12 cellular contexts compared by ENCODE assay signal in genomic region chr3:151404316-151404715, GRCh38. TPM values are rescaled to one million over a fixed set of nuclear protein-coding genes. Genes with fewer than 3 reads are reported as not detected.
A peak's percentile ranks its signal among the peaks of the same experiment; 100 is the strongest.
DNase-seq lines count a peak whose midpoint lies in the region; ATAC-seq and TF ChIP-seq lines count a peak whose summit lies in the region.
"Had no signal": no experiment of that assay in that cellular context is flagged by ENCODE, and none has a peak within 500 bp of the region (broad histone marks: within the 10 kb centered on the region; RNA-seq: fewer than 3 reads in every experiment).

No MANE protein-coding gene starts in this region.

- no peak overlapping the region for H2AFZ ChIP-seq in smooth muscle cell (ENCODE audit: low read depth)

- peak overlapping the region; percentile 5 for H3K4me2 ChIP-seq in smooth muscle cell
- H3K4me2 ChIP-seq: A549 had no signal

- H3K4me3 ChIP-seq in smooth muscle cell = no peak overlapping the region
- no peak overlapping the region for H3K4me3 ChIP-seq in SJCRH30
- H3K4me3 ChIP-seq in effector memory CD4-positive, alpha-beta T cell (ENCODE audit: insufficient read depth, low read depth, low read length, poor library complexity, severe bottlenecking) = no peak overlapping the region
- H3K4me3 ChIP-seq: A549 had no signal

- H3K4me1 ChIP-seq in smooth muscle cell (ENCODE audit: low read depth) (peaks cover 4% of the 10 kb centered on the region), SJCRH30 (no peaks in the 10 kb centered on the region; the same call in 1 of the 2 replicates)
- no peaks in the 10 kb centered on the region for H3K4me1 ChIP-seq in effector memory CD4-positive, alpha-beta T cell (ENCODE audit: control insufficient read depth, insufficient read depth, low read length, poor library complexity, severe bottlenecking)
- H3K4me1 ChIP-seq: A549 had no signal

- no peak overlapping the region for H3K4me3 Mint-ChIP-seq in activated T-helper 17 cell treated with anti-CD3 and anti-CD28 coated beads, Interleukin-2, amount 50 U/mL, for 72 hours

- no peaks in the 10 kb centered on the region for H4K20me1 ChIP-seq in smooth muscle cell (ENCODE audit: low read depth)

- no peak overlapping the region for H3K9ac ChIP-seq in smooth muscle cell (ENCODE audit: low read depth)

- peak overlapping the region; percentile 56 for H3K27ac ChIP-seq in smooth muscle cell (ENCODE audit: low read depth)
- H3K27ac ChIP-seq in SJCRH30 = no peak overlapping the region
- H3K27ac ChIP-seq in effector memory CD4-positive, alpha-beta T cell (ENCODE audit: insufficient read depth, low read length, poor library complexity, severe bottlenecking) = no peak overlapping the region
- H3K27ac ChIP-seq: A549 had no signal

- H3K79me2 ChIP-seq in smooth muscle cell (ENCODE audit: low read depth) = no peaks in the 10 kb centered on the region

- TF ChIP-seq CTCF in smooth muscle cell (IDR thresholded peaks at IDR 0.05; ENCODE audit: borderline replicate concordance, insufficient read depth, poor library complexity, severe bottlenecking) = no peak

- no peaks in the 10 kb centered on the region for H3K36me3 Mint-ChIP-seq in activated T-helper 17 cell treated with anti-CD3 and anti-CD28 coated beads, Interleukin-2, amount 50 U/mL, for 72 hours (ENCODE audit: low read depth)

- no peaks in the 10 kb centered on the region for H3F3A ChIP-seq in smooth muscle cell (ENCODE audit: low read depth)

- H3K27me3 Mint-ChIP-seq in activated T-helper 17 cell treated with anti-CD3 and anti-CD28 coated beads, Interleukin-2, amount 50 U/mL, for 72 hours = no peaks in the 10 kb centered on the region

- H3K27ac Mint-ChIP-seq in activated T-helper 17 cell treated with anti-CD3 and anti-CD28 coated beads, Interleukin-2, amount 50 U/mL, for 72 hours = no peak overlapping the region

- H3K4me1 Mint-ChIP-seq in activated T-helper 17 cell treated with anti-CD3 and anti-CD28 coated beads, Interleukin-2, amount 50 U/mL, for 72 hours = no peaks in the 10 kb centered on the region

- H3K9me3 Mint-ChIP-seq in activated T-helper 17 cell treated with anti-CD3 and anti-CD28 coated beads, Interleukin-2, amount 50 U/mL, for 72 hours = no peaks in the 10 kb centered on the region

- no peaks in the 10 kb centered on the region for H3K27me3 ChIP-seq in smooth muscle cell (ENCODE audit: low read depth)
- no peaks in the 10 kb centered on the region for H3K27me3 ChIP-seq in SJCRH30
- H3K27me3 ChIP-seq in effector memory CD4-positive, alpha-beta T cell (replicated peaks; ENCODE audit: control insufficient read depth, insufficient read depth, low read length, poor library complexity, severe bottlenecking) = peaks cover 2% of the 10 kb centered on the region

- WGBS in smooth muscle cell (ENCODE audit: low lambda C conversion rate) = 44% methylated on average over 1 of the region's 1 CpG

- peak; percentile 28 for DNase-seq in SKM-1 treated with dmso at 0.1 percent for 144 hours (lab: John Stamatoyannopoulos, UW; ENCODE audit: unreplicated experiment)
- DNase-seq in SKM-1 (lab: John Stamatoyannopoulos, UW; ENCODE audit: unreplicated experiment) = no peak
- DNase-seq in smooth muscle cell (lab: John Stamatoyannopoulos, UW; ENCODE audit: unreplicated experiment) = no peak
- no peak for DNase-seq in SJCRH30
- no peak for DNase-seq in effector memory CD4-positive, alpha-beta T cell
- DNase-seq in DMS53 treated with DMSO at 0.1 percent for 48 hours (lab: John Stamatoyannopoulos, UW; ENCODE audit: unreplicated experiment) = no peak
- DNase-seq: central memory CD4-positive, alpha-beta T cell; stimulated activated CD4-positive, alpha-beta T cell treated with anti-CD3 and anti-CD28 coated beads, Interleukin-2, amount 100 ng/mL, for 48 hours had no signal

- no peaks in the 10 kb centered on the region for H3K9me3 ChIP-seq in smooth muscle cell (replicated peaks; ENCODE audit: low read depth)
- H3K9me3 ChIP-seq in SJCRH30 (replicated peaks) = no peaks in the 10 kb centered on the region
- no peaks in the 10 kb centered on the region for H3K9me3 ChIP-seq in effector memory CD4-positive, alpha-beta T cell (ENCODE audit: control insufficient read depth, low read length)
- H3K9me3 ChIP-seq: A549 had no signal

- H3K36me3 ChIP-seq in smooth muscle cell (ENCODE audit: low read depth) (no peaks in the 10 kb centered on the region), SJCRH30 (no peaks in the 10 kb centered on the region)
- H3K36me3 ChIP-seq in effector memory CD4-positive, alpha-beta T cell (ENCODE audit: control insufficient read depth, insufficient read depth, low read length) = no peaks in the 10 kb centered on the region

- peak; percentile 70 for ATAC-seq in HG03159 (IDR thresholded peaks at IDR 0.05; ENCODE audit: unreplicated experiment)
- peak; percentile 12 for ATAC-seq in activated T-helper 17 cell treated with anti-CD3 and anti-CD28 coated beads, Interleukin-2, amount 50 U/mL, for 72 hours (replicated peaks)
- ATAC-seq: A549 had no signal

RNA-seq across cellular contexts. Expression of gene P2RY12, which starts 19.8 kb away (rescaled TPM):
- not detected for total RNA-seq in activated T-helper 17 cell treated with anti-CD3 and anti-CD28 coated beads, Interleukin-2, amount 50 U/mL, for 72 hours
- not detected in 2 replicates for total RNA-seq in smooth muscle cell
- polyA plus RNA-seq in smooth muscle cell = not detected in 2 replicates
- not detected in 2 replicates for total RNA-seq in SJCRH30 (2014; rRNA removed; shearing (Covaris generic))
- total RNA-seq: activated CD8-positive, alpha-beta memory T cell treated with anti-CD3 and anti-CD28 coated beads for 36 hours had no signal
- polyA plus RNA-seq: A549 had no signal

RNA-seq across cellular contexts. Expression of gene IGSF10, which starts 56.5 kb away (rescaled TPM):
- total RNA-seq in activated T-helper 17 cell treated with anti-CD3 and anti-CD28 coated beads, Interleukin-2, amount 50 U/mL, for 72 hours = under 1 TPM in 1 of 2 donors, not detected in 1; 0.03 TPM
- total RNA-seq in smooth muscle cell = 0.04 and 1.3 TPM in 2 replicates
- polyA plus RNA-seq in smooth muscle cell = not detected in 2 replicates
- not detected in 2 replicates for total RNA-seq in SJCRH30 (2014; rRNA removed; shearing (Covaris generic))
- total RNA-seq: activated CD8-positive, alpha-beta memory T cell treated with anti-CD3 and anti-CD28 coated beads for 36 hours had no signal
